ENCODE assay signal across 12 cellular contexts in the genomic region with DNA sequence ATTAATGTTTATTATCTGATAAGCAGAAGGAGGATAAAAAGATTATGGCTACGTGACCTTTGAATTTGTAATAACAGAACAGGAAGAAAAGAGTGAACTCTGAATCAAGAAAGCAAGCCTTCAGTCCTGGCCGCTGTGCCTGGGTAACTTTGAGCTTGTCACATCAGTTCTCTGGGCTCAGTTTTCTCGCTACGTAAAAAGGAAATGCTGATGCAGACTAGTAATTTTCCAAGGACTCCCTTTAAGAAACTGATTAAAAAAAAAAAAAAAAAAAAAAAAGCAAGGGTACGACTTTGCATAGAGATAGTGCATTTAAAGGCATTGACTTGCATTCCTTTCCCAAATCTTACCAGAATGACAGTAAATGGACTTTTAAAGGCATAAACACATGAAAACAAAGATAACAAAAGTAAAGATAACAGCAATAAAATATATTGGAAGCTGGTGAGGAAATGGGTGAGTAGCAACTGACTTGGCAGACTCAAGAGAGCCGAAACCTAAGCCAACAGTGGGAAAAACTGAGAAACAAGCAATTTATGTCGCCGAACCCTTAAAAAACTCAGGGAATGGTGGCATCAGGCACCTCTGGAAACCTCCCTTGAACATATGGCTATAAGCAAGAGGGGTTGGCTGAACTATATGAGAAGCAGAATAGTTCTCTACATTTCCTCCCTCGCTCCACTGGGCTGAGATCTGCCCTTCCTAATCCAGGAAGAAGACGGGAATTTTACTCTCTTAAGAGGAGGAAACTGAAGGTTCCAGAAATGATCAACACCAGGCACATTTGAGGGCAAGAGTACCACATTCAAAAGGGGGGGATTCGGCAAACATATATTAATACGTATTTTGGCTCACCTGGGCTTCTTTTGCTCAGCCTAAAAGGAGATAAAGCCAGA.
DNase-seq lines count a peak whose midpoint lies in the region; ATAC-seq, FAIRE-seq and TF ChIP-seq lines count a peak whose summit lies in the region.
"Had no signal": no experiment of that assay in that cellular context is flagged by ENCODE, and none has a peak within 500 bp of the region (broad histone marks: within the 10 kb centered on the region; RNA-seq: fewer than 3 reads in every experiment).

No MANE protein-coding gene starts in this region.

- dilution Hi-C loops in endothelial cell of umbilical vein (cut with MboI; ENCODE audit: extremely low pct_ligation_motif_present, low sequenced_read_pairs): no loop called here

- H3K4me3 ChIP-seq in endothelial cell of umbilical vein (replicated peaks in 1 of 3; ENCODE audit: insufficient read depth in 1 of 3, low read depth in 1 of 3, low read length in 3 of 3) (peak overlapping the region in 1 of 3 experiments; percentile 7), lower lobe of right lung (no peak overlapping the region), thoracic aorta (peak overlapping the region; percentile 23)
- H3K4me3 ChIP-seq: BLaER1 treated with 17β-estradiol and CSF1 and Interleukin-3, amounts not matched to agents 10 nM and 100 nM; pancreas had no signal

- peak; percentile 62 for FAIRE-seq in endothelial cell of umbilical vein (lab: Jason Lieb, UNC)
- FAIRE-seq: pancreas had no signal

- no peak for TF ChIP-seq POLR2A in endothelial cell of umbilical vein (IDR thresholded peaks at IDR 0.05; ENCODE audit: low read depth, low read length)

- BruUV-seq in endothelial cell of umbilical vein (replicated peaks; lab: Mats Ljungman, UMichigan): no TSS peak

- peak overlapping the region; percentile 76 for H3K4me2 ChIP-seq in endothelial cell of umbilical vein (ENCODE audit: insufficient read depth, low read length)

- H3K36me3 ChIP-seq in endothelial cell of umbilical vein (ENCODE audit: control insufficient read depth in 2 of 2, extremely low read depth in 1 of 2, insufficient read depth in 2 of 2, low read length in 2 of 2) (peaks cover 0 to 4% of the 10 kb centered on the region in 2 experiments), lower lobe of right lung (peaks cover 11% of the 10 kb centered on the region), thoracic aorta (no peaks in the 10 kb centered on the region)
- H3K36me3 ChIP-seq: pancreas had no signal

- H3K27ac Mint-ChIP-seq in T-helper 17 cell: peak overlapping the region; percentile 34
- H3K27ac Mint-ChIP-seq in HFFc6: no peak overlapping the region
- no peak overlapping the region for H3K27ac Mint-ChIP-seq in glutamatergic neuron (ENCODE audit: unreplicated experiment)

- H3K36me3 Mint-ChIP-seq in T-helper 17 cell (ENCODE audit: low read depth) (peaks cover 12% of the 10 kb centered on the region), HFFc6 (ENCODE audit: low read depth) (peaks cover 22% of the 10 kb centered on the region; the same call in 1 of the 2 replicates), glutamatergic neuron (ENCODE audit: unreplicated experiment) (no peaks in the 10 kb centered on the region)

- H3K27me3 ChIP-seq in endothelial cell of umbilical vein (ENCODE audit: control insufficient read depth in 2 of 2, insufficient read depth in 2 of 2, low read length in 2 of 2) (no peaks in the 10 kb centered on the region), lower lobe of right lung (ENCODE audit: low read depth) (no peaks in the 10 kb centered on the region), thoracic aorta (replicated peaks; ENCODE audit: insufficient read depth) (no peaks in the 10 kb centered on the region)
- H3K27me3 ChIP-seq: BLaER1 treated with 17β-estradiol and CSF1 and Interleukin-3, amounts not matched to agents 10 nM and 100 nM; pancreas had no signal

- H3K9ac ChIP-seq in endothelial cell of umbilical vein (replicated peaks; ENCODE audit: extremely low read depth, insufficient read depth, low read length): peak overlapping the region; percentile 26
- H3K9ac ChIP-seq: BLaER1 treated with 17β-estradiol and CSF1 and Interleukin-3, amounts not matched to agents 10 nM and 100 nM had no signal

- H2AFZ ChIP-seq in endothelial cell of umbilical vein (ENCODE audit: low read depth, low read length): peak overlapping the region; percentile 75

- DNase-seq in T-helper 17 cell (no peak), endothelial cell of umbilical vein (ENCODE audit: low read depth, low spot score) (peak; percentile 86), lower lobe of right lung (no peak), thoracic aorta (ENCODE audit: low spot score) (no peak), HFFc6 (no peak), NCI-H1436 (lab: John Stamatoyannopoulos, UW) (no peak), glutamatergic neuron (no peak)
- no peak for DNase-seq in activated CD4-positive, alpha-beta T cell treated with anti-CD3 and anti-CD28 coated beads for 48 hours
- DNase-seq: activated naive CD4-positive, alpha-beta T cell treated with anti-CD3 and anti-CD28 coated beads, Interleukin-2, amount 50 U/mL, for 16 hours; pancreas had no signal

- H3K79me2 ChIP-seq in endothelial cell of umbilical vein (ENCODE audit: control insufficient read depth, insufficient read depth, low read length): no peaks in the 10 kb centered on the region

- no peaks in the 10 kb centered on the region for H3K27me3 Mint-ChIP-seq in T-helper 17 cell
- H3K27me3 Mint-ChIP-seq in HFFc6 (ENCODE audit: insufficient read depth): no peaks in the 10 kb centered on the region; the same call in none of the 2 replicates
- H3K27me3 Mint-ChIP-seq in glutamatergic neuron (ENCODE audit: unreplicated experiment): no peaks in the 10 kb centered on the region

- CTCF ChIA-PET in endothelial cell of umbilical vein (lab: Charles Lee): interaction anchor here (0.7 to 1.5 kb wide), 12 partner anchors 9 to 196 kb away, joined by 3 to 8 read pairs (median 4); partner anchors contain the start of gene TGFBR3

- POLR2A ChIA-PET in endothelial cell of umbilical vein (lab: Charles Lee): no interaction called here

- H3K4me1 Mint-ChIP-seq in T-helper 17 cell (peaks cover 11% of the 10 kb centered on the region), HFFc6 (ENCODE audit: low read depth) (peaks cover 22% of the 10 kb centered on the region), glutamatergic neuron (ENCODE audit: low read depth, unreplicated experiment) (no peaks in the 10 kb centered on the region)

- no peak overlapping the region for H3K4me3 Mint-ChIP-seq in T-helper 17 cell
- H3K4me3 Mint-ChIP-seq in HFFc6: no peak overlapping the region
- H3K4me3 Mint-ChIP-seq in glutamatergic neuron (ENCODE audit: unreplicated experiment): no peak overlapping the region

- TF ChIP-seq CTCF in endothelial cell of umbilical vein (IDR thresholded peaks at IDR 0.05; ENCODE audit: extremely low read depth in 1 of 2, insufficient read depth in 1 of 2, low read depth in 1 of 2, low read length in 2 of 2) (no peak), lower lobe of right lung (IDR thresholded peaks at IDR 0.05) (no peak), thoracic aorta (IDR thresholded peaks at IDR 0.05) (no peak), HFFc6 (IDR thresholded peaks at IDR 0.05) (no peak), glutamatergic neuron (IDR thresholded peaks at IDR 0.05; ENCODE audit: partially characterized antibody, unreplicated experiment) (no peak)

- H3K9me3 ChIP-seq in T-helper 17 cell (ENCODE audit: control insufficient read depth, low read length, poor library complexity, severe bottlenecking) (no peaks in the 10 kb centered on the region), endothelial cell of umbilical vein (replicated peaks; ENCODE audit: control insufficient read depth, insufficient read depth, low read length) (no peaks in the 10 kb centered on the region), lower lobe of right lung (no peaks in the 10 kb centered on the region), thoracic aorta (no peaks in the 10 kb centered on the region)
- H3K9me3 ChIP-seq: BLaER1 treated with 17β-estradiol and CSF1 and Interleukin-3, amounts not matched to agents 10 nM and 100 nM; pancreas had no signal

- H3K4me1 ChIP-seq in endothelial cell of umbilical vein (ENCODE audit: control insufficient read depth, extremely low read depth, insufficient read depth, low read length) (peaks cover 40% of the 10 kb centered on the region), lower lobe of right lung (peaks cover 67% of the 10 kb centered on the region), thoracic aorta (ENCODE audit: control insufficient read depth in 1 of 2, low read depth in 2 of 2) (peaks cover 13 to 47% of the 10 kb centered on the region in 2 donors)

- intact Hi-C loops in endothelial cell of umbilical vein (cut with micrococcal nuclease) (loop anchor here (5.0 kb wide), 1 partner anchor 197 kb away; the partner anchor contains the start of gene TGFBR3), lower lobe of right lung (cut with DNase I) (no loop called here)

- H4K20me1 ChIP-seq in endothelial cell of umbilical vein (replicated peaks; ENCODE audit: control insufficient read depth, extremely low read depth, insufficient read depth, low read length): no peaks in the 10 kb centered on the region
- H4K20me1 ChIP-seq: BLaER1 treated with 17β-estradiol and CSF1 and Interleukin-3, amounts not matched to agents 10 nM and 100 nM had no signal

- H3K27ac ChIP-seq in endothelial cell of umbilical vein (ENCODE audit: insufficient read depth, low read depth, low read length) (peak overlapping the region; percentile 41), lower lobe of right lung (peak overlapping the region; percentile 57), thoracic aorta (peak overlapping the region; percentile 24 to 60)
- H3K27ac ChIP-seq: BLaER1 treated with 17β-estradiol and CSF1 and Interleukin-3, amounts not matched to agents 10 nM and 100 nM had no signal

- no peaks in the 10 kb centered on the region for H3K9me1 ChIP-seq in endothelial cell of umbilical vein (replicated peaks; ENCODE audit: control insufficient read depth, extremely low read depth, insufficient read depth, low read length)

- ATAC-seq in T-helper 17 cell (no peak), lower lobe of right lung (no peak), thoracic aorta (ENCODE audit: insufficient number of reproducible peaks, low FRiP score, low read depth) (no peak)
- ATAC-seq: esophagus mucosa had no signal

- H3K9me3 Mint-ChIP-seq in HFFc6 (no peaks in the 10 kb centered on the region), glutamatergic neuron (ENCODE audit: unreplicated experiment) (no peaks in the 10 kb centered on the region)

TF ChIP-seq in endothelial cell of umbilical vein, 7 proteins besides CTCF, POLR2A, EP300 and RAD21:
- TF ChIP-seq MYC (IDR thresholded peaks at IDR 0.05; ENCODE audit: low read depth, low read length) (no peak), GATA2 (IDR thresholded peaks at IDR 0.05; ENCODE audit: insufficient read depth, insufficient read length, low read depth, low read length) (peak; percentile 36)
TF ChIP-seq in endothelial cell of umbilical vein: peak in this region for 1.
